Comparison of ENCODE assay signal across 8 cellular contexts in genomic region chr1:109984190-109984455, GRCh38. TPM values are rescaled to one million over a fixed set of nuclear protein-coding genes. Genes with fewer than 3 reads are reported as not detected.
DNase-seq lines count a peak whose midpoint lies in the region; ATAC-seq and TF ChIP-seq lines count a peak whose summit lies in the region.

No MANE protein-coding gene starts in this region.

- H3K36me3 Mint-ChIP-seq in T-cell: peaks cover 5% of the 10 kb centered on the region

- peak overlapping the region in 9 of 10 donors; percentile 9 to 99 (median 97) for H3K27ac ChIP-seq in heart right ventricle

- DNase-seq in T-cell: peak in 4 of 34 experiments; percentile 1 to 9 (median 6)
- no peak for DNase-seq in heart right ventricle
- no peak for DNase-seq in stimulated activated naive CD8-positive, alpha-beta T cell treated with anti-CD3 and anti-CD28 coated beads, Interleukin-15, amount 100 ng/mL, for 72 hours
- DNase-seq in activated effector memory CD4-positive, alpha-beta T cell treated with Interleukin-2 at 50 U/mL for 16 hours: no peak

- TF ChIP-seq CTCF in heart right ventricle (IDR thresholded peaks at IDR 0.05): no peak

- no peaks in the 10 kb centered on the region for H3K27me3 ChIP-seq in heart right ventricle

- CTCF ChIA-PET in T-cell (lab: Charles Lee): interaction anchor here (0.6 to 10.6 kb wide), 29 partner anchors 9 to 482 kb away, joined by 3 to 254 read pairs (median 6); partner anchors contain the start of genes AMPD2 (in 1 of the 2), GNAI3 (in 1 of the 2), GNAT2 (in 1 of the 2) and STRIP1 (in 1 of the 2)

- 10% methylated on average over 7 of the region's 7 CpGs for WGBS in heart right ventricle, 2 donors

- H3K4me3 Mint-ChIP-seq in T-cell: peak overlapping the region in 2 of 3 donors; percentile 97 to 98
- peak overlapping the region; percentile 98 to 99 for H3K4me3 Mint-ChIP-seq in stimulated activated naive CD8-positive, alpha-beta T cell treated with anti-CD3 and anti-CD28 coated beads, Interleukin-15, amount 100 ng/mL, for 72 hours

- peak overlapping the region in 5 of 10 donors; percentile 70 to 90 (median 88) for H3K4me3 ChIP-seq in heart right ventricle

- H3K27me3 Mint-ChIP-seq in T-cell: no peaks in the 10 kb centered on the region
- H3K27me3 Mint-ChIP-seq in stimulated activated naive CD8-positive, alpha-beta T cell treated with anti-CD3 and anti-CD28 coated beads, Interleukin-15, amount 100 ng/mL, for 72 hours: peaks cover 2% of the 10 kb centered on the region

- POLR2A ChIA-PET in T-cell (lab: Charles Lee): interaction anchor here (1.5 to 1.6 kb wide), 2 partner anchors 207 to 210 kb away, joined by 5 to 13 read pairs; no protein-coding TSS in a partner anchor

- H3K9me3 Mint-ChIP-seq in T-cell: no peaks in the 10 kb centered on the region
- no peaks in the 10 kb centered on the region for H3K9me3 Mint-ChIP-seq in stimulated activated naive CD8-positive, alpha-beta T cell treated with anti-CD3 and anti-CD28 coated beads, Interleukin-15, amount 100 ng/mL, for 72 hours

- no peak overlapping the region for H3K27ac Mint-ChIP-seq in T-cell
- H3K27ac Mint-ChIP-seq in stimulated activated naive CD8-positive, alpha-beta T cell treated with anti-CD3 and anti-CD28 coated beads, Interleukin-15, amount 100 ng/mL, for 72 hours: no peak overlapping the region

- peaks cover 6 to 66% (median 53%) of the 10 kb centered on the region in 9 donors for H3K4me1 ChIP-seq in heart right ventricle

- peaks cover 0 to 11% (median 0%) of the 10 kb centered on the region in 9 donors for H3K36me3 ChIP-seq in heart right ventricle

- ATAC-seq in HG03060 (IDR thresholded peaks at IDR 0.05; ENCODE audit: low read depth, unreplicated experiment) (peak; percentile 17), T-cell (replicated peaks in 1 of 4) (peak in 1 of 4 experiments; percentile 9), heart right ventricle (peak; percentile 3 to 47 (median 16)), GM21737 (IDR thresholded peaks at IDR 0.05; ENCODE audit: unreplicated experiment) (no peak), GM21576 (IDR thresholded peaks at IDR 0.05; ENCODE audit: unreplicated experiment) (no peak), GM18868 (IDR thresholded peaks at IDR 0.05; ENCODE audit: unreplicated experiment) (no peak)
- ATAC-seq in stimulated activated naive CD8-positive, alpha-beta T cell treated with anti-CD3 and anti-CD28 coated beads, Interleukin-15, amount 100 ng/mL, for 72 hours: no peak

- H3K9me3 ChIP-seq in heart right ventricle: no peaks in the 10 kb centered on the region

- H3K4me1 Mint-ChIP-seq in T-cell: peaks cover 28 to 43% (median 42%) of the 10 kb centered on the region in 3 donors
- H3K4me1 Mint-ChIP-seq in stimulated activated naive CD8-positive, alpha-beta T cell treated with anti-CD3 and anti-CD28 coated beads, Interleukin-15, amount 100 ng/mL, for 72 hours: peaks cover 41% of the 10 kb centered on the region

- intact Hi-C loops in heart right ventricle (cut with DNase I): loop anchor here (1.0 to 10.0 kb wide), 18 partner anchors 52 to 439 kb away; partner anchors contain the start of genes GNAI3 (in 7 of the 10), CSF1 (in 4 of the 10) and GSTM4 (in 1 of the 10)

RNA-seq across cellular contexts. Expression of gene AHCYL1, which starts 0.4 kb away (rescaled TPM):
- total RNA-seq in T-cell: 10 to 100 TPM; 23.0 to 41.6 (median 38.9) TPM
- total RNA-seq in heart right ventricle: 10 to 100 TPM; 39.2 to 58.9 (median 48.7) TPM
- 10 to 100 TPM; 21.9 to 24.2 TPM for polyA plus RNA-seq in heart right ventricle

RNA-seq across cellular contexts. Expression of gene STRIP1, which starts 50.3 kb away (rescaled TPM):
- total RNA-seq in T-cell: 10 to 100 TPM; 70.6 to 87.2 (median 73.3) TPM
- total RNA-seq in heart right ventricle: 10 to 100 TPM; 13.9 to 23.2 (median 18.9) TPM
- polyA plus RNA-seq in heart right ventricle: 10 to 100 TPM; 10.3 to 12.3 TPM

Comparison
In these comparisons a context has a peak if more than half of its experiments do, and no peak if none do; other contexts are left out.
1. ATAC-seq: peak in HG03060 (single experiment) and heart right ventricle (8 of 8); none in stimulated activated naive CD8-positive, alpha-beta T cell treated with anti-CD3 and anti-CD28 coated beads, Interleukin-15, amount 100 ng/mL, for 72 hours (single experiment), GM21737 (single experiment), GM21576 (single experiment) and GM18868 (single experiment).